ENCODE assay signal across 8 cellular contexts in genomic region chr7:101153969-101154692, GRCh38. TPM values are rescaled to one million over a fixed set of nuclear protein-coding genes. Genes with fewer than 3 reads are reported as not detected.
A peak's percentile ranks its signal among the peaks of the same experiment; 100 is the strongest.
DNase-seq lines count a peak whose midpoint lies in the region; ATAC-seq, FAIRE-seq and TF ChIP-seq lines count a peak whose summit lies in the region.

AP1S1 (plus strand) TSS chr7:101154476; CDS start chr7:101154515, 39 bp downstream.

- peak; percentile 83 for ATAC-seq in HG02885 (IDR thresholded peaks at IDR 0.05; ENCODE audit: poor library complexity, unreplicated experiment)

- WGBS in urinary bladder: 3% methylated on average over 51 of the region's 51 CpGs

- peaks cover 23% of the 10 kb centered on the region for H3K27me3 Mint-ChIP-seq in T-helper 2 cell treated with Interferon-gamma antibody and Interleukin-4, amounts not matched to agents 5 μg/mL and 100 μg/mL, for 36 hours (ENCODE audit: low read depth)

- H3K4me1 ChIP-seq in right atrium auricular region: peaks cover 0 to 17% of the 10 kb centered on the region in 2 donors
- H3K4me1 ChIP-seq in urinary bladder (ENCODE audit: insufficient read depth): no peaks in the 10 kb centered on the region

- no peak for TF ChIP-seq CTCF in right atrium auricular region (IDR thresholded peaks at IDR 0.05)

- peaks cover 5% of the 10 kb centered on the region for H3K36me3 Mint-ChIP-seq in T-helper 2 cell treated with Interferon-gamma antibody and Interleukin-4, amounts not matched to agents 5 μg/mL and 100 μg/mL, for 36 hours (ENCODE audit: low read depth)

- DNase-seq in GM12892 (ENCODE audit: insufficient read length) (peak; percentile 98), NCI-H187 treated with DMSO at 0.1 percent for 48 hours (lab: John Stamatoyannopoulos, UW) (peak; percentile 93), anterior cingulate cortex (lab: John Stamatoyannopoulos, UW) (peak; percentile 21 to 96 (median 90)), right atrium auricular region (ENCODE audit: low spot score) (peak; percentile 85), pulmonary artery endothelial cell (ENCODE audit: low read depth, low spot score) (peak; percentile 85)
- peak; percentile 91 for DNase-seq in T-helper 2 cell treated with Interferon-gamma antibody and Interleukin-4, amounts not matched to agents 5 μg/mL and 100 μg/mL, for 36 hours (ENCODE audit: low spot score)

- peaks cover 14% of the 10 kb centered on the region for H3K36me3 ChIP-seq in right atrium auricular region
- H3K36me3 ChIP-seq in urinary bladder (ENCODE audit: insufficient read depth): no peaks in the 10 kb centered on the region

- H3K9me3 Mint-ChIP-seq in T-helper 2 cell treated with Interferon-gamma antibody and Interleukin-4, amounts not matched to agents 5 μg/mL and 100 μg/mL, for 36 hours: no peaks in the 10 kb centered on the region

- no peak for TF ChIP-seq POLR2A in GM12892 (IDR thresholded peaks at IDR 0.05; ENCODE audit: low read depth, low read length)

- H3K4me3 ChIP-seq in right atrium auricular region (peak within 1 kb of the TSS; percentile 95), urinary bladder (ENCODE audit: low read depth, low read length) (peak within 1 kb of the TSS; percentile 82)

- peak; percentile 96 for FAIRE-seq in GM12892 (lab: Jason Lieb, UNC)

- no peaks in the 10 kb centered on the region for H3K27me3 ChIP-seq in right atrium auricular region

- H3K27ac ChIP-seq in right atrium auricular region: peak within 1 kb of the TSS; percentile 12 to 71
- H3K27ac ChIP-seq in urinary bladder (ENCODE audit: low read depth): no peak within 1 kb of the TSS

- H3K27ac Mint-ChIP-seq in T-helper 2 cell treated with Interferon-gamma antibody and Interleukin-4, amounts not matched to agents 5 μg/mL and 100 μg/mL, for 36 hours: peak within 1 kb of the TSS; percentile 67

- no peaks in the 10 kb centered on the region for H3K9me3 ChIP-seq in right atrium auricular region

- H3K4me3 Mint-ChIP-seq in T-helper 2 cell treated with Interferon-gamma antibody and Interleukin-4, amounts not matched to agents 5 μg/mL and 100 μg/mL, for 36 hours: peak within 1 kb of the TSS; percentile 85

- H3K4me1 Mint-ChIP-seq in T-helper 2 cell treated with Interferon-gamma antibody and Interleukin-4, amounts not matched to agents 5 μg/mL and 100 μg/mL, for 36 hours (ENCODE audit: low read depth): peaks cover 8% of the 10 kb centered on the region

RNA-seq across cellular contexts. Expression of gene AP1S1, which starts in this region (rescaled TPM):
- 95.5 TPM for polyA plus RNA-seq in GM12892 (2012; ENCODE audit: missing spikeins)
- total RNA-seq in right atrium auricular region (10 to 100 TPM; 16.1 to 18.8 TPM), pulmonary artery endothelial cell (161 and 225 TPM in 2 replicates), urinary bladder (40.8 TPM)
- polyA plus RNA-seq in urinary bladder: 41.0 TPM
